In the genomic region with DNA sequence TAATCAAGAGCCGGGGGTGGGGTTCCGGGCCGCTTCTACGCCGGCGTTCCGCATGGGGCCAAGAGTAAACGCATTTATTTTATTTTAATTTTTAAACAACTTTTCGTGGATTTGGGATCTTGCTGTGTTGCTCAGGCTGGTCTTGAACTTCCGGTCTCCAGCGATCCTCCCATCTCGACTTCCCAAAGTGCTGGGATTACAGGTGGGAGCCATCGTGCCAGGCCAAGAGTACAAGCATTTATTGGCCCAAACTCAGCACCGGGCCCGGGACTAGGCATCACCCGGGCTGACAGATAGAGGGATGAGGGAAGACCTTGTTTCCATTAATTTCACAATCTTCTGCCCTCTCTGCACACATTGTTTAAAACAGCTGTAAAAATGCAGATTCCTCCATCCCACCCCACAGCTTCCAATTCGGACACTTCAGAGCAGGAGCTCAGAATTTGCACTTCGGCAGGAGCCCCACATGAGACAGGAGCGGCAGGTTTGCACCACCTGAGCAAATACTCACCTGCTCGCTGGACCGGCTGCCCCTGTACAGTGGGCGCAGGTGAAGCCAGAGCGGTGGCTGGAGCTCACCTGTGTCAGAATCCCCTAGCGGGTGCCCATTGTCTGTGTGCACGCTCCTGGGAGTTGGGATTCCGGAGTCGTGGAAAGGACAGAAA, we compare ENCODE assay signal across 8 cellular contexts. TPM values are rescaled to one million over a fixed set of nuclear protein-coding genes. Genes with fewer than 3 reads are reported as not detected.
DNase-seq lines count a peak whose midpoint lies in the region; ATAC-seq, FAIRE-seq and TF ChIP-seq lines count a peak whose summit lies in the region.

No MANE protein-coding gene starts in this region.

- no peak for TF ChIP-seq CTCF in ovary (IDR thresholded peaks at IDR 0.05)
- TF ChIP-seq CTCF in D721Med (IDR thresholded peaks at IDR 0.05; ENCODE audit: insufficient read depth, missing control alignments), result no peak

- H3K27ac ChIP-seq in duodenal mucosa (ENCODE audit: low read depth, low read length) (no peak overlapping the region), ovary (no peak overlapping the region)

- H3K36me3 ChIP-seq in duodenal mucosa (ENCODE audit: control insufficient read depth in 1 of 2, insufficient read depth in 2 of 2, low read length in 2 of 2) (no peaks in the 10 kb centered on the region), ovary (no peaks in the 10 kb centered on the region)

- H3K4me1 ChIP-seq in duodenal mucosa (ENCODE audit: control insufficient read depth in 1 of 2, insufficient read depth in 2 of 2, low read length in 2 of 2) (peaks cover 6 to 20% of the 10 kb centered on the region in 2 donors), ovary (ENCODE audit: insufficient read depth) (peaks cover 5% of the 10 kb centered on the region)

- no peaks in the 10 kb centered on the region for H3K27me3 ChIP-seq in duodenal mucosa (ENCODE audit: control insufficient read depth in 1 of 2, insufficient read depth in 2 of 2, low read length in 2 of 2)
- no peaks in the 10 kb centered on the region for H3K27me3 ChIP-seq in ovary

- H3K9ac ChIP-seq in duodenal mucosa (ENCODE audit: low read depth in 1 of 2, low read length in 2 of 2), result no peak overlapping the region

- WGBS in ovary, 3 donors, result 35 to 39% (median 38%) methylated on average over 27 of the region's 27 CpGs

- H3K9me3 ChIP-seq in duodenal mucosa (ENCODE audit: control insufficient read depth in 1 of 2, low read length in 2 of 2), result no peaks in the 10 kb centered on the region
- H3K9me3 ChIP-seq in ovary, result no peaks in the 10 kb centered on the region

- no peak for TF ChIP-seq POLR2A in ovary (IDR thresholded peaks at IDR 0.05)

- intact Hi-C loops in ovary (cut with DNase I), result no loop called here

- TF ChIP-seq EP300 in ovary (IDR thresholded peaks at IDR 0.05), result no peak

- no peak for ATAC-seq in HG02870 (IDR thresholded peaks at IDR 0.05; ENCODE audit: unreplicated experiment)

- DNase-seq in DMS153 treated with DMSO at 0.1 percent for 48 hours (lab: John Stamatoyannopoulos, UW; ENCODE audit: unreplicated experiment) (peak; percentile 34), NCI-H146 (lab: John Stamatoyannopoulos, UW) (peak; percentile 89), ovary (no peak), D721Med (ENCODE audit: insufficient read length, low spot score) (no peak), activated gamma-delta T cell (lab: John Stamatoyannopoulos, UW) (no peak), glomerular visceral epithelial cell (ENCODE audit: extremely low spot score) (no peak)

- H3K4me3 ChIP-seq in duodenal mucosa (ENCODE audit: low read depth in 1 of 2, low read length in 2 of 2) (peak overlapping the region; percentile 31 to 57), ovary (peak overlapping the region; percentile 55)

- no peak for FAIRE-seq in D721Med (lab: Jason Lieb, UNC)

RNA-seq across cellular contexts. Expression of a gene that starts 0.7 kb away (rescaled TPM):
- total RNA-seq in ovary, result 1 to 10 TPM in 3 of 7 donors, under 1 TPM in 4; 0.23 to 1.6 (median 0.95) TPM
- 1 to 10 TPM; 1.4 to 1.6 TPM for polyA plus RNA-seq in ovary

Comparison
In these comparisons a context has a peak if more than half of its experiments do, and no peak if none do; other contexts are left out.
1. DNase-seq: peak in DMS153 treated with DMSO at 0.1 percent for 48 hours (single experiment) and NCI-H146 (single experiment); none in ovary (0 of 5), D721Med (single experiment), activated gamma-delta T cell (single experiment) and glomerular visceral epithelial cell (single experiment).